ENCODE assay signal across 8 cellular contexts in genomic region chr14:101781240-101782061, GRCh38. TPM values are rescaled to one million over a fixed set of nuclear protein-coding genes. Genes with fewer than 3 reads are reported as not detected.
DNase-seq lines count a peak whose midpoint lies in the region; ATAC-seq and TF ChIP-seq lines count a peak whose summit lies in the region.

No MANE protein-coding gene starts in this region.

- H3K4me3 ChIP-seq in CD8-positive, alpha-beta memory T cell (ENCODE audit: low read length) = peak overlapping the region; percentile 49
- H3K4me3 ChIP-seq in OCI-LY3 (ENCODE audit: low read length) (peak overlapping the region; percentile 76), brain microvascular endothelial cell (ENCODE audit: low read depth, low read length) (peak overlapping the region; percentile 45), liver (ENCODE audit: low read depth in 1 of 3, low read length in 3 of 3) (peak overlapping the region; percentile 16 to 64 (median 32))

- POLR2A ChIA-PET in CD8-positive, alpha-beta memory T cell (lab: Charles Lee) = interaction anchor here (0.7 to 1.2 kb wide), 4 partner anchors 11 to 246 kb away, joined by 3 to 5 read pairs (median 4); no protein-coding TSS in a partner anchor

- H4K20me1 ChIP-seq in OCI-LY3 (ENCODE audit: insufficient read depth, low read length) = peaks cover 2% of the 10 kb centered on the region; the same call in 1 of the 2 replicates

- DNase-seq in CD8-positive, alpha-beta memory T cell = peak in 2 of 5 donors; percentile 23 to 35
- no peak for DNase-seq in brain microvascular endothelial cell
- DNase-seq in stimulated activated naive B cell treated with anti-CD40 and anti-IgM and Interleukin-4, amounts not matched to agents 10 μg/mL and 1 μg/mL and 100 μg/mL, for 72 hours = peak; percentile 22

- H3K9me3 ChIP-seq in CD8-positive, alpha-beta memory T cell (ENCODE audit: low read length) = no peaks in the 10 kb centered on the region
- H3K9me3 ChIP-seq in OCI-LY3 (ENCODE audit: insufficient read depth, low read length) (no peaks in the 10 kb centered on the region), liver (ENCODE audit: control insufficient read depth in 4 of 4, low read length in 3 of 4) (no peaks in the 10 kb centered on the region)

- in situ Hi-C loops in brain microvascular endothelial cell (cut with HindIII; ENCODE audit: low pct_ligation_motif_present, low sequenced_read_pairs) = no loop called here

- peak overlapping the region; percentile 72 to 89 (median 77) for H3K4me3 Mint-ChIP-seq in CD8-positive, alpha-beta memory T cell
- peak overlapping the region; percentile 83 to 87 for H3K4me3 Mint-ChIP-seq in stimulated activated naive B cell treated with anti-CD40 and anti-IgM and Interleukin-4, amounts not matched to agents 10 μg/mL and 1 μg/mL and 100 μg/mL, for 72 hours

- no peaks in the 10 kb centered on the region for H3K27me3 ChIP-seq in CD8-positive, alpha-beta memory T cell (ENCODE audit: insufficient read depth, low read length, poor library complexity, severe bottlenecking)
- H3K27me3 ChIP-seq in OCI-LY3 (ENCODE audit: low read depth, low read length) = peaks cover 15% of the 10 kb centered on the region; the same call in 1 of the 2 replicates
- peaks cover 20% of the 10 kb centered on the region for H3K27me3 ChIP-seq in brain microvascular endothelial cell (replicated peaks)
- H3K27me3 ChIP-seq in liver (ENCODE audit: control insufficient read depth in 4 of 4, insufficient read depth in 4 of 4, low read length in 3 of 4) = peaks cover 0 to 2% (median 0%) of the 10 kb centered on the region in 4 donors

- no peaks in the 10 kb centered on the region for H3K27me3 Mint-ChIP-seq in CD8-positive, alpha-beta memory T cell
- peaks cover 0 to 4% of the 10 kb centered on the region in 2 donors for H3K27me3 Mint-ChIP-seq in stimulated activated naive B cell treated with anti-CD40 and anti-IgM and Interleukin-4, amounts not matched to agents 10 μg/mL and 1 μg/mL and 100 μg/mL, for 72 hours

- peaks cover 27 to 66% (median 42%) of the 10 kb centered on the region in 3 donors for H3K4me1 Mint-ChIP-seq in CD8-positive, alpha-beta memory T cell
- H3K4me1 Mint-ChIP-seq in stimulated activated naive B cell treated with anti-CD40 and anti-IgM and Interleukin-4, amounts not matched to agents 10 μg/mL and 1 μg/mL and 100 μg/mL, for 72 hours = peaks cover 28 to 42% of the 10 kb centered on the region in 2 donors

- no peaks in the 10 kb centered on the region for H3K79me2 ChIP-seq in OCI-LY3 (ENCODE audit: low read length)

- H3K27ac Mint-ChIP-seq in CD8-positive, alpha-beta memory T cell = peak overlapping the region in 5 of 8 donors; percentile 33 to 72 (median 54)
- peak overlapping the region; percentile 85 for H3K27ac Mint-ChIP-seq in stimulated activated naive B cell treated with anti-CD40 and anti-IgM and Interleukin-4, amounts not matched to agents 10 μg/mL and 1 μg/mL and 100 μg/mL, for 72 hours

- H2AFZ ChIP-seq in OCI-LY3 (ENCODE audit: low read depth, low read length) = no peak overlapping the region; the same call in 1 of the 2 replicates

- ATAC-seq in stimulated activated naive B cell treated with anti-CD40 and anti-IgM and Interleukin-4, amounts not matched to agents 10 μg/mL and 1 μg/mL and 100 μg/mL, for 72 hours (replicated peaks) = peak; percentile 70 to 72
- ATAC-seq in HG03039 (IDR thresholded peaks at IDR 0.05; ENCODE audit: unreplicated experiment) = no peak
- no peak for ATAC-seq in GM21528 (IDR thresholded peaks at IDR 0.05; ENCODE audit: low FRiP score, unreplicated experiment)
- ATAC-seq in GM18520 (IDR thresholded peaks at IDR 0.05; ENCODE audit: unreplicated experiment) = no peak

- peaks cover 0 to 29% (median 7%) of the 10 kb centered on the region in 3 donors for H3K36me3 Mint-ChIP-seq in CD8-positive, alpha-beta memory T cell
- H3K36me3 Mint-ChIP-seq in stimulated activated naive B cell treated with anti-CD40 and anti-IgM and Interleukin-4, amounts not matched to agents 10 μg/mL and 1 μg/mL and 100 μg/mL, for 72 hours = peaks cover 7 to 12% of the 10 kb centered on the region in 2 donors

- no peaks in the 10 kb centered on the region for H3K36me3 ChIP-seq in CD8-positive, alpha-beta memory T cell (ENCODE audit: insufficient read depth, low read length)
- H3K36me3 ChIP-seq in OCI-LY3 (replicated peaks; ENCODE audit: low read depth, low read length) (no peaks in the 10 kb centered on the region), brain microvascular endothelial cell (replicated peaks) (no peaks in the 10 kb centered on the region), liver (ENCODE audit: control insufficient read depth in 4 of 4, insufficient read depth in 3 of 4, low read depth in 1 of 4, low read length in 3 of 4) (no peaks in the 10 kb centered on the region)

- peak overlapping the region; percentile 90 for H3K4me2 ChIP-seq in OCI-LY3 (ENCODE audit: low read length)

- CTCF ChIA-PET in CD8-positive, alpha-beta memory T cell (lab: Charles Lee) = interaction anchor here (1.5 to 1.6 kb wide), 2 partner anchors 38 to 42 kb away, joined by 4 to 5 read pairs; no protein-coding TSS in a partner anchor

- no peaks in the 10 kb centered on the region for H3K9me3 Mint-ChIP-seq in CD8-positive, alpha-beta memory T cell
- H3K9me3 Mint-ChIP-seq in stimulated activated naive B cell treated with anti-CD40 and anti-IgM and Interleukin-4, amounts not matched to agents 10 μg/mL and 1 μg/mL and 100 μg/mL, for 72 hours = peaks cover 0 to 2% of the 10 kb centered on the region in 2 donors

- peaks cover 7% of the 10 kb centered on the region for H3K4me1 ChIP-seq in CD8-positive, alpha-beta memory T cell (ENCODE audit: insufficient read depth, low read length)
- peaks cover 6% of the 10 kb centered on the region for H3K4me1 ChIP-seq in OCI-LY3 (ENCODE audit: low read length)
- H3K4me1 ChIP-seq in liver (ENCODE audit: control insufficient read depth in 4 of 4, insufficient read depth in 4 of 4, low read length in 3 of 4) = peaks cover 3 to 9% (median 5%) of the 10 kb centered on the region in 4 donors

- 5% methylated on average over 67 of the region's 67 CpGs for WGBS in liver

- H3K9ac ChIP-seq in OCI-LY3 (ENCODE audit: low read length) = peak overlapping the region; percentile 57
- H3K9ac ChIP-seq in liver (ENCODE audit: low read depth in 1 of 2, low read length in 2 of 2) = no peak overlapping the region

- no peak for TF ChIP-seq CTCF in OCI-LY3 (IDR thresholded peaks at IDR 0.05; ENCODE audit: low read depth, low read length)
- TF ChIP-seq CTCF in brain microvascular endothelial cell (IDR thresholded peaks at IDR 0.05; ENCODE audit: low read depth, low read length, missing control alignments) = no peak
- no peak for TF ChIP-seq CTCF in liver (IDR thresholded peaks at IDR 0.05; ENCODE audit: low read depth, low read length, missing input control)

- H3K27ac ChIP-seq in CD8-positive, alpha-beta memory T cell (ENCODE audit: low read depth, low read length) = no peak overlapping the region
- H3K27ac ChIP-seq in OCI-LY3 (ENCODE audit: low read length) (no peak overlapping the region), brain microvascular endothelial cell (no peak overlapping the region), liver (ENCODE audit: low read depth in 1 of 2, low read length in 2 of 2) (no peak overlapping the region)

- no peak for TF ChIP-seq RAD21 in liver (IDR thresholded peaks at IDR 0.05)

TF ChIP-seq in liver, 16 proteins besides CTCF, POLR2A, EP300 and RAD21 (continues in another document):
- TF ChIP-seq, protein P1, sequence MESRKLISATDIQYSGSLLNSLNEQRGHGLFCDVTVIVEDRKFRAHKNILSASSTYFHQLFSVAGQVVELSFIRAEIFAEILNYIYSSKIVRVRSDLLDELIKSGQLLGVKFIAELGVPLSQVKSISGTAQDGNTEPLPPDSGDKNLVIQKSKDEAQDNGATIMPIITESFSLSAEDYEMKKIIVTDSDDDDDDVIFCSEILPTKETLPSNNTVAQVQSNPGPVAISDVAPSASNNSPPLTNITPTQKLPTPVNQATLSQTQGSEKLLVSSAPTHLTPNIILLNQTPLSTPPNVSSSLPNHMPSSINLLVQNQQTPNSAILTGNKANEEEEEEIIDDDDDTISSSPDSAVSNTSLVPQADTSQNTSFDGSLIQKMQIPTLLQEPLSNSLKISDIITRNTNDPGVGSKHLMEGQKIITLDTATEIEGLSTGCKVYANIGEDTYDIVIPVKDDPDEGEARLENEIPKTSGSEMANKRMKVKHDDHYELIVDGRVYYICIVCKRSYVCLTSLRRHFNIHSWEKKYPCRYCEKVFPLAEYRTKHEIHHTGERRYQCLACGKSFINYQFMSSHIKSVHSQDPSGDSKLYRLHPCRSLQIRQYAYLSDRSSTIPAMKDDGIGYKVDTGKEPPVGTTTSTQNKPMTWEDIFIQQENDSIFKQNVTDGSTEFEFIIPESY (IDR thresholded peaks at IDR 0.05) = no peak
- TF ChIP-seq RXRA (IDR thresholded peaks at IDR 0.05) (no peak), FOXA2 (IDR thresholded peaks at IDR 0.05) (no peak), YY1 (IDR thresholded peaks at IDR 0.05) (no peak), SP1 (IDR thresholded peaks at IDR 0.05) (no peak), NR2F2 (IDR thresholded peaks at IDR 0.05) (no peak)
- TF ChIP-seq, protein P2, sequence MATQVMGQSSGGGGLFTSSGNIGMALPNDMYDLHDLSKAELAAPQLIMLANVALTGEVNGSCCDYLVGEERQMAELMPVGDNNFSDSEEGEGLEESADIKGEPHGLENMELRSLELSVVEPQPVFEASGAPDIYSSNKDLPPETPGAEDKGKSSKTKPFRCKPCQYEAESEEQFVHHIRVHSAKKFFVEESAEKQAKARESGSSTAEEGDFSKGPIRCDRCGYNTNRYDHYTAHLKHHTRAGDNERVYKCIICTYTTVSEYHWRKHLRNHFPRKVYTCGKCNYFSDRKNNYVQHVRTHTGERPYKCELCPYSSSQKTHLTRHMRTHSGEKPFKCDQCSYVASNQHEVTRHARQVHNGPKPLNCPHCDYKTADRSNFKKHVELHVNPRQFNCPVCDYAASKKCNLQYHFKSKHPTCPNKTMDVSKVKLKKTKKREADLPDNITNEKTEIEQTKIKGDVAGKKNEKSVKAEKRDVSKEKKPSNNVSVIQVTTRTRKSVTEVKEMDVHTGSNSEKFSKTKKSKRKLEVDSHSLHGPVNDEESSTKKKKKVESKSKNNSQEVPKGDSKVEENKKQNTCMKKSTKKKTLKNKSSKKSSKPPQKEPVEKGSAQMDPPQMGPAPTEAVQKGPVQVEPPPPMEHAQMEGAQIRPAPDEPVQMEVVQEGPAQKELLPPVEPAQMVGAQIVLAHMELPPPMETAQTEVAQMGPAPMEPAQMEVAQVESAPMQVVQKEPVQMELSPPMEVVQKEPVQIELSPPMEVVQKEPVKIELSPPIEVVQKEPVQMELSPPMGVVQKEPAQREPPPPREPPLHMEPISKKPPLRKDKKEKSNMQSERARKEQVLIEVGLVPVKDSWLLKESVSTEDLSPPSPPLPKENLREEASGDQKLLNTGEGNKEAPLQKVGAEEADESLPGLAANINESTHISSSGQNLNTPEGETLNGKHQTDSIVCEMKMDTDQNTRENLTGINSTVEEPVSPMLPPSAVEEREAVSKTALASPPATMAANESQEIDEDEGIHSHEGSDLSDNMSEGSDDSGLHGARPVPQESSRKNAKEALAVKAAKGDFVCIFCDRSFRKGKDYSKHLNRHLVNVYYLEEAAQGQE (IDR thresholded peaks at IDR 0.05) = no peak

RNA-seq across cellular contexts. Expression of gene PPP2R5C, which starts 19.9 kb away (rescaled TPM):
- total RNA-seq in CD8-positive, alpha-beta memory T cell = 100 to 1,000 TPM; 278 to 307 TPM
- 342 TPM for polyA plus RNA-seq in CD8-positive, alpha-beta memory T cell
- 10 to 100 TPM; 48.2 to 52.3 TPM for total RNA-seq in liver
- 10 to 100 TPM; 33.5 to 39.6 TPM for polyA plus RNA-seq in liver

Comparison
In these comparisons a context has a peak if more than half of its experiments do, and no peak if none do; other contexts are left out.
1. ATAC-seq: peak in stimulated activated naive B cell treated with anti-CD40 and anti-IgM and Interleukin-4, amounts not matched to agents 10 μg/mL and 1 μg/mL and 100 μg/mL, for 72 hours (2 of 2); none in HG03039 (single experiment), GM21528 (single experiment) and GM18520 (single experiment).
2. RNA of gene PPP2R5C, which starts 19.9 kb away (total RNA-seq): 278 to 307 TPM in CD8-positive, alpha-beta memory T cell; 48.2 to 52.3 TPM in liver; every median in the first group is over 4 times any median in the second.
3. Peak in every context shown above with its lines, with median percentiles within 50 percentile points of each other: H3K4me3 ChIP-seq.